17 cellular contexts compared by ENCODE assay signal in the genomic region with DNA sequence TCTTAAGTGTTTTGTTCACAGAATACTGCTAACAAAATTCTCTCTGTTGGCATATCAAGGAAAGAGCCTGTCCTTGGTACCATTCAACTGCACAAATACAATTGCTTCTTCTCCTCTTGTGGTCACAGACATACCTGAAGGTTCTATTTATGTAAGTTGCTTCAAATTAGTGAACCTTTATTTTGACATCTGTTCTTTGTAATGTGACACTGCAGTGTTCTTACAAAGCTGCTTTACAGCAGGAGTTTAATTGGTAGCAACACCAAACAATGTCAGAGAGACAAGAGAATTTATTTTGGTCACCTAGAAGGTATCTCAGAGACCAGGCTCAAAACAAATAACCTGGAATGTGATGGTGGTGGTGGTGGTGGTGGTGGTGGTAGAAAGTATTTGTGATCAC.
DNase-seq lines count a peak whose midpoint lies in the region; ATAC-seq lines count a peak whose summit lies in the region.
"Had no signal": no experiment of that assay in that cellular context is flagged by ENCODE, and none has a peak within 500 bp of the region (broad histone marks: within the 10 kb centered on the region; RNA-seq: fewer than 3 reads in every experiment).

No MANE protein-coding gene starts in this region.

- DNase-seq in DMS79 (lab: John Stamatoyannopoulos, UW), result peak; percentile 42
- peak; percentile 59 for DNase-seq in NCI-H146 (lab: John Stamatoyannopoulos, UW)
- peak; percentile 89 for DNase-seq in NCI-H345 treated with DMSO at 0.1 percent for 48 hours (lab: John Stamatoyannopoulos, UW; ENCODE audit: unreplicated experiment)
- DNase-seq in kidney tubule cell (ENCODE audit: low spot score), result peak; percentile 19
- no peak for DNase-seq in activated naive CD4-positive, alpha-beta T cell (lab: John Stamatoyannopoulos, UW)
- DNase-seq: activated CD4-positive, alpha-beta T cell treated with anti-CD3 and anti-CD28 coated beads, Interleukin-2, amount 10 ng/mL, durations not matched to agents 7 days and 5 days; activated naive CD8-positive, alpha-beta T cell treated with anti-CD3 and anti-CD28 coated beads, Interleukin-2, amount 10 ng/mL, durations not matched to agents 7 days and 5 days; CD4-positive, alpha-beta T cell; DND-41; H9; head of caudate nucleus; midbrain; small intestine; stimulated activated CD4-positive, alpha-beta T cell treated with anti-CD3 and anti-CD28 coated beads, Interleukin-2, amount 100 ng/mL, for 48 hours had no signal

- ATAC-seq in HG03045 (IDR thresholded peaks at IDR 0.05; ENCODE audit: unreplicated experiment), result no peak
- ATAC-seq in GM21717 (IDR thresholded peaks at IDR 0.05; ENCODE audit: unreplicated experiment), result no peak
- ATAC-seq: left lobe of liver had no signal

Comparison
In these comparisons a context has a peak if more than half of its experiments do, and no peak if none do; other contexts are left out.
1. DNase-seq: peak in DMS79 (single experiment), NCI-H146 (single experiment), NCI-H345 treated with DMSO at 0.1 percent for 48 hours (single experiment) and kidney tubule cell (single experiment); none in activated naive CD4-positive, alpha-beta T cell (0 of 4).